Comparison of ENCODE assay signal across 9 cellular contexts in the genomic region with DNA sequence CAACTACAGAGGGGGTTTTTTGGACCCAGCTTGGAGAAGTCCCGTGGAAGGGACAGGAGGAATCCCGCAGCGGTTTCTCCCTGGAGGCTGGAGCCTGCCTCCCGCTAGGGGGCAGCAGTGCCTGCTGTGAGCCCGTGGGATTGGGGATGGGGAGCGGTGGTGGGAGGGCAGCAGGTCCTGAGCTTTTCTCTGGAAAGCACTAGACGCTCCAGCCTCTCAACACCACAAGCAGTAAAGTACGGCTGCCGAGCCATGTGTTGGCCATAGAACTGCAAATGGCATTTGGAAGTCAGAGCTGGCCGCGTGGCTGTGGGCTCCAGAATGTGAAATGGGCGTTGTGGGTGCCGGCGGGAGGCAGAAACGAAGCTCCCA. TPM values are rescaled to one million over a fixed set of nuclear protein-coding genes. Genes with fewer than 3 reads are reported as not detected.
DNase-seq lines count a peak whose midpoint lies in the region; ATAC-seq, FAIRE-seq and TF ChIP-seq lines count a peak whose summit lies in the region.
"Had no signal": no experiment of that assay in that cellular context is flagged by ENCODE, and none has a peak within 500 bp of the region (broad histone marks: within the 10 kb centered on the region; RNA-seq: fewer than 3 reads in every experiment).

No MANE protein-coding gene starts in this region.

- intact Hi-C loops in activated CD4-positive, alpha-beta memory T cell treated with anti-CD3 and anti-CD28 coated beads for 36 hours (cut with micrococcal nuclease) = loop anchor here (5.0 kb wide), 1 partner anchor 46 kb away; no protein-coding TSS in a partner anchor
- intact Hi-C loops in heart right ventricle (cut with DNase I) = no loop called here
- intact Hi-C loops in gastrocnemius medialis (cut with DNase I; ENCODE audit: low total_unique reads) = loop anchor here (5.0 kb wide), 1 partner anchor 46 kb away; no protein-coding TSS in a partner anchor

- H3K4me3 Mint-ChIP-seq in activated CD4-positive, alpha-beta memory T cell treated with anti-CD3 and anti-CD28 coated beads for 36 hours = no peak overlapping the region
- no peak overlapping the region for H3K4me3 Mint-ChIP-seq in T-helper 2 cell treated with Interferon-gamma antibody and Interleukin-4, amounts not matched to agents 5 μg/mL and 100 μg/mL, for 36 hours

- no peaks in the 10 kb centered on the region for H3K27me3 Mint-ChIP-seq in activated CD4-positive, alpha-beta memory T cell treated with anti-CD3 and anti-CD28 coated beads for 36 hours
- peaks cover 5% of the 10 kb centered on the region for H3K27me3 Mint-ChIP-seq in T-helper 2 cell treated with Interferon-gamma antibody and Interleukin-4, amounts not matched to agents 5 μg/mL and 100 μg/mL, for 36 hours (ENCODE audit: low read depth)

- H3K9me3 ChIP-seq in HEK293 (ENCODE audit: control insufficient read depth, insufficient read depth, low read depth, low read length) = no peaks in the 10 kb centered on the region
- H3K9me3 ChIP-seq in heart right ventricle = no peaks in the 10 kb centered on the region
- no peaks in the 10 kb centered on the region for H3K9me3 ChIP-seq in gastrocnemius medialis

- H3K4me1 Mint-ChIP-seq in activated CD4-positive, alpha-beta memory T cell treated with anti-CD3 and anti-CD28 coated beads for 36 hours (ENCODE audit: low read depth) = no peaks in the 10 kb centered on the region
- no peaks in the 10 kb centered on the region for H3K4me1 Mint-ChIP-seq in T-helper 2 cell treated with Interferon-gamma antibody and Interleukin-4, amounts not matched to agents 5 μg/mL and 100 μg/mL, for 36 hours (ENCODE audit: low read depth)

- H3K27ac ChIP-seq in HEK293 (ENCODE audit: extremely low read depth, low read depth, low read length) (no peak overlapping the region), heart right ventricle (no peak overlapping the region), gastrocnemius medialis (peak overlapping the region; percentile 91 to 99 (median 98))
- H3K27ac ChIP-seq: SK-N-MC had no signal

- no peaks in the 10 kb centered on the region for H3K9me3 Mint-ChIP-seq in activated CD4-positive, alpha-beta memory T cell treated with anti-CD3 and anti-CD28 coated beads for 36 hours
- H3K9me3 Mint-ChIP-seq in T-helper 2 cell treated with Interferon-gamma antibody and Interleukin-4, amounts not matched to agents 5 μg/mL and 100 μg/mL, for 36 hours = no peaks in the 10 kb centered on the region

- CTCF ChIA-PET in HEK293 (lab: Yijun Ruan, JAX) = interaction anchor here (0.5 to 4.0 kb wide), 40 partner anchors 9 to 1405 kb away, joined by 3 to 35 read pairs (median 4); partner anchors contain the start of gene GMPR
- CTCF ChIA-PET in activated CD4-positive, alpha-beta memory T cell treated with anti-CD3 and anti-CD28 coated beads for 36 hours (lab: Charles Lee) = interaction anchor here (0.7 to 3.4 kb wide), 24 partner anchors 9 to 800 kb away, joined by 3 to 14 read pairs (median 4); no protein-coding TSS in a partner anchor

- H3K36me3 Mint-ChIP-seq in activated CD4-positive, alpha-beta memory T cell treated with anti-CD3 and anti-CD28 coated beads for 36 hours = no peaks in the 10 kb centered on the region
- H3K36me3 Mint-ChIP-seq in T-helper 2 cell treated with Interferon-gamma antibody and Interleukin-4, amounts not matched to agents 5 μg/mL and 100 μg/mL, for 36 hours (ENCODE audit: low read depth) = no peaks in the 10 kb centered on the region

- H3K27me3 ChIP-seq in heart right ventricle = no peaks in the 10 kb centered on the region
- no peaks in the 10 kb centered on the region for H3K27me3 ChIP-seq in gastrocnemius medialis

- no peak for FAIRE-seq in D721Med (lab: Jason Lieb, UNC)

- H3K4me1 ChIP-seq in HEK293 (ENCODE audit: control insufficient read depth, insufficient read depth, low read length) = no peaks in the 10 kb centered on the region
- peaks cover 0 to 4% (median 0%) of the 10 kb centered on the region in 9 donors for H3K4me1 ChIP-seq in heart right ventricle
- peaks cover 23 to 26% of the 10 kb centered on the region in 2 donors for H3K4me1 ChIP-seq in gastrocnemius medialis

- TF ChIP-seq POLR2A in gastrocnemius medialis (IDR thresholded peaks at IDR 0.05) = no peak

- 44 to 48% methylated on average over 15 of the region's 15 CpGs for WGBS in heart right ventricle, 2 donors

- DNase-seq in D721Med (ENCODE audit: insufficient read length, low spot score) (peak; percentile 33), heart right ventricle (peak; percentile 12 to 42), gastrocnemius medialis (peak in 1 of 2 donors; percentile 45), NOMO-1 treated with dmso at 0.1 percent for 144 hours (lab: John Stamatoyannopoulos, UW; ENCODE audit: unreplicated experiment) (no peak)
- DNase-seq in activated CD4-positive, alpha-beta memory T cell treated with anti-CD3 and anti-CD28 coated beads for 36 hours = peak; percentile 49
- DNase-seq in T-helper 2 cell treated with Interferon-gamma antibody and Interleukin-4, amounts not matched to agents 5 μg/mL and 100 μg/mL, for 36 hours (ENCODE audit: low spot score) = no peak

- in situ Hi-C loops in gastrocnemius medialis (cut with MboI; ENCODE audit: low sequenced_read_pairs in 4 of 4) = no loop called here

- ATAC-seq in heart right ventricle = peak in 7 of 8 donors; percentile 25 to 56 (median 44)
- peak; percentile 7 to 10 for ATAC-seq in gastrocnemius medialis
- no peak for ATAC-seq in GM21576 (IDR thresholded peaks at IDR 0.05; ENCODE audit: unreplicated experiment)

- H3K4me3 ChIP-seq in HEK293 (ENCODE audit: low read depth, low read length) (no peak overlapping the region), heart right ventricle (no peak overlapping the region), gastrocnemius medialis (no peak overlapping the region)
- H3K4me3 ChIP-seq: SK-N-MC had no signal

- TF ChIP-seq CTCF in D721Med (IDR thresholded peaks at IDR 0.05; ENCODE audit: insufficient read depth, missing control alignments) (peak; percentile 71), HEK293 (tag by site-specific recombination; IDR thresholded peaks at IDR 0.05) (0 out of 2 replicates have a peak, but pooled peaks have one; percentile 49), heart right ventricle (IDR thresholded peaks at IDR 0.05) (peak; percentile 44 to 79 (median 68)), gastrocnemius medialis (IDR thresholded peaks at IDR 0.05 in 4 of 5, conservative IDR thresholded peaks at IDR 0.05 in 1 of 5) (peak; percentile 30 to 78 (median 72))

- no peak overlapping the region for H3K27ac Mint-ChIP-seq in activated CD4-positive, alpha-beta memory T cell treated with anti-CD3 and anti-CD28 coated beads for 36 hours
- no peak overlapping the region for H3K27ac Mint-ChIP-seq in T-helper 2 cell treated with Interferon-gamma antibody and Interleukin-4, amounts not matched to agents 5 μg/mL and 100 μg/mL, for 36 hours

- POLR2A ChIA-PET in HEK293 (lab: Yijun Ruan, JAX) = interaction anchor here (0.6 to 0.8 kb wide), 2 partner anchors 48 to 158 kb away, joined by 3 read pairs; partner anchors contain the start of gene GMPR
- POLR2A ChIA-PET in activated CD4-positive, alpha-beta memory T cell treated with anti-CD3 and anti-CD28 coated beads for 36 hours (lab: Charles Lee) = no interaction called here

- H3K36me3 ChIP-seq in HEK293 (ENCODE audit: control insufficient read depth in 2 of 2, insufficient read depth in 1 of 2, low read length in 2 of 2) = no peaks in the 10 kb centered on the region
- peaks cover 0 to 25% (median 0%) of the 10 kb centered on the region in 9 donors for H3K36me3 ChIP-seq in heart right ventricle
- H3K36me3 ChIP-seq in gastrocnemius medialis = peaks cover 0 to 20% of the 10 kb centered on the region in 2 donors

TF ChIP-seq in HEK293, 187 proteins besides CTCF, POLR2A, EP300 and RAD21:
- peak; percentile 93 for TF ChIP-seq MZF1 (tag by site-specific recombination; IDR thresholded peaks at IDR 0.05; ENCODE audit: borderline replicate concordance)
- TF ChIP-seq ZNF585B (tag by site-specific recombination; IDR thresholded peaks at IDR 0.05) = no peak
- TF ChIP-seq ZNF239 (tag by site-specific recombination; IDR thresholded peaks at IDR 0.05) = no peak
- peak; percentile 46; the same call in 1 of the 2 replicates for TF ChIP-seq IKZF3 (tag by site-specific recombination; IDR thresholded peaks at IDR 0.05)
- no peak for TF ChIP-seq ZNF394 (tag by site-specific recombination; IDR thresholded peaks at IDR 0.05; ENCODE audit: borderline replicate concordance)
- peak; percentile 53 for TF ChIP-seq ZNF654 (tag by site-specific recombination; IDR thresholded peaks at IDR 0.05; ENCODE audit: low read depth)
- no peak for TF ChIP-seq ZNF658 (tag by site-specific recombination; IDR thresholded peaks at IDR 0.05)
- TF ChIP-seq KLF17 (tag by site-specific recombination; IDR thresholded peaks at IDR 0.05) = no peak
- peak; percentile 58 for TF ChIP-seq ZIC2 (tag by site-specific recombination; IDR thresholded peaks at IDR 0.05)
- TF ChIP-seq ZNF610 (tag by site-specific recombination; IDR thresholded peaks at IDR 0.05; ENCODE audit: borderline replicate concordance) = peak; percentile 77; the same call in 1 of the 2 replicates

RNA-seq across cellular contexts. Expression of gene GMPR, which starts 47.8 kb away (rescaled TPM):
- total RNA-seq in activated CD4-positive, alpha-beta memory T cell treated with anti-CD3 and anti-CD28 coated beads for 36 hours = under 1 TPM; 0.68 to 0.97 TPM
- total RNA-seq in heart right ventricle (100 to 1,000 TPM in 4 of 10 donors, 10 to 100 TPM in 6; 74.1 to 139 (median 96.8) TPM), gastrocnemius medialis (100 to 1,000 TPM; 109 to 266 (median 239) TPM)
- 100 to 1,000 TPM; 161 to 334 TPM for polyA plus RNA-seq in heart right ventricle

Comparison
In these comparisons a context has a peak if more than half of its experiments do, and no peak if none do; other contexts are left out.
1. DNase-seq: peak in D721Med (single experiment), activated CD4-positive, alpha-beta memory T cell treated with anti-CD3 and anti-CD28 coated beads for 36 hours (single experiment) and heart right ventricle (2 of 2); none in T-helper 2 cell treated with Interferon-gamma antibody and Interleukin-4, amounts not matched to agents 5 μg/mL and 100 μg/mL, for 36 hours (single experiment) and NOMO-1 treated with dmso at 0.1 percent for 144 hours (single experiment).
2. H3K27ac ChIP-seq: peak in gastrocnemius medialis (4 of 4); none in HEK293 (single experiment) and heart right ventricle (0 of 10).
3. RNA of gene GMPR, which starts 47.8 kb away (total RNA-seq): 109 to 266 TPM in gastrocnemius medialis and 74.1 to 139 TPM in heart right ventricle; 0.68 to 0.97 TPM in activated CD4-positive, alpha-beta memory T cell treated with anti-CD3 and anti-CD28 coated beads for 36 hours; every median in the first group is over 10 times any median in the second.
4. intact Hi-C loops: an anchor here in activated CD4-positive, alpha-beta memory T cell treated with anti-CD3 and anti-CD28 coated beads for 36 hours (5.0 kb wide) and gastrocnemius medialis (5.0 kb wide); none called in heart right ventricle.
5. Peak in every context shown above with its lines, with median percentiles within 50 percentile points of each other: CTCF ChIP-seq.